Comparison of ENCODE assay signal across 18 cellular contexts in the genomic region with DNA sequence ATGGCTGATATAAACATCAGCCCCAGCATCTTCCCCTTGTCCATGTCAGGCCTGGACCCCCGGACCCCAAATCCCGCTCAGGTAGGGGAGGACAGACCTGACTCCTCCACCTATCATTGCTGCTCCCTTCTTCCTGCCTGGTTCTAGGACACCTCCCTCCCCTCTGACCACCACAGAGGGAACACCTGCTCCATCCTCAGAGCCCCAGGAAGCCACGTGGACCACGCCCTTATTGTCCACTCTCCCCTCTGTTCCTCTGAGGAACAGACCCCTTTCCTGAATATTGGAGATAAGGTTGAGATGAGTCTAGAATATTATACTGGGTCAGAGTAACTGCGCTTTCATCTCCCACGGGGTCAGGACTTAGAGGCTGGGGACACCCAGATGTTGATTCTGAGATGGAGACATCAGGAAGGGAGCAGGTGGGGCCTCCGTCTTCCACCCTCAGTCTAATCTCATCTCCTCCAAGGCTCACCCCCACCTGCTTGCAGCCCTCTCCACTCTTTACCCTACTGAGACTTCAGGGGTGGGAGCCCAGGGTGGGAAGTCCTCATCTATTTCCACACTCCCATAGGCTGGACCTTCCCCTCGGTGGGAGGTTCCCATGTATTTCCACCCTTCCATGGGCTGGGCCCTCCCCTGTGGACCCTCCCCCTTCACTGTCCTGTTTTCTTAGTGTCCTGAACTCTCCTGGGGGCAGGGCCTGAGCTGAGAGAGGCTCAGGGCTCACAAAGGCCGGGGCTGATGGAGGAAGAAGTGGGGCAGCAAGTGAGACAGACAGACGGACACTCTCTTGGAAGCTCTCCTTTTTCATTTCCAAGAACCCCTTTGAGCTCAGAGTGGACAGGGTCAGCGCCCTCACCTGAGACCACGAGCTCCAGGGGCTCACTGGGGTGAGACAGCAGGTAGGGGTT. TPM values are rescaled to one million over a fixed set of nuclear protein-coding genes. Genes with fewer than 3 reads are reported as not detected.
"Had no signal": no experiment of that assay in that cellular context is flagged by ENCODE, and none has a peak within 500 bp of the region (broad histone marks: within the 10 kb centered on the region; RNA-seq: fewer than 3 reads in every experiment).

No MANE protein-coding gene starts in this region.

- H3K4me3 ChIP-seq: esophagus muscularis mucosa, hepatocyte, left lung, right lobe of liver had no signal

- ATAC-seq: left lung; stimulated activated naive CD8-positive, alpha-beta T cell treated with anti-CD3 and anti-CD28 coated beads, Interleukin-15, amount 100 ng/mL, for 72 hours had no signal

- H3K4me1 ChIP-seq: esophagus muscularis mucosa, right lobe of liver, upper lobe of left lung had no signal

- H3K36me3 ChIP-seq: esophagus muscularis mucosa, left lung, right lobe of liver, upper lobe of left lung had no signal

- H3K4me1 Mint-ChIP-seq: stimulated activated naive CD8-positive, alpha-beta T cell treated with anti-CD3 and anti-CD28 coated beads, Interleukin-15, amount 100 ng/mL, for 72 hours had no signal

- H3K9me3 ChIP-seq: esophagus muscularis mucosa, left lung, right lobe of liver, upper lobe of left lung had no signal

- H3K27ac Mint-ChIP-seq: activated T-helper 1 cell treated with anti-CD3 and anti-CD28 coated beads, Interleukin-12 subunit alpha, Interleukin-12 subunit beta, Interleukin-2, Interleukin-4 antibody, amounts not matched to agents 30 ng/mL and 10 ng/mL and 1 ng/mL, durations not matched to agents 14 hours and 24 hours and 36 hours; nephron progenitor cell; T-helper 2 cell treated with Interferon-gamma antibody and Interleukin-4, amounts not matched to agents 5 μg/mL and 100 μg/mL, for 36 hours had no signal

- H3K27ac ChIP-seq: esophagus muscularis mucosa, hepatocyte, left lung, right lobe of liver, upper lobe of left lung had no signal

- H3K4me3 Mint-ChIP-seq: activated T-helper 1 cell treated with anti-CD3 and anti-CD28 coated beads, Interleukin-12 subunit alpha, Interleukin-12 subunit beta, Interleukin-2, Interleukin-4 antibody, amounts not matched to agents 30 ng/mL and 10 ng/mL and 1 ng/mL, durations not matched to agents 14 hours and 24 hours and 36 hours; nephron progenitor cell; stimulated activated naive CD8-positive, alpha-beta T cell treated with anti-CD3 and anti-CD28 coated beads, Interleukin-15, amount 100 ng/mL, for 72 hours; T-helper 2 cell treated with Interferon-gamma antibody and Interleukin-4, amounts not matched to agents 5 μg/mL and 100 μg/mL, for 36 hours had no signal

- DNase-seq: activated CD4-positive, alpha-beta T cell treated with anti-CD3 and anti-CD28 coated beads, Interleukin-2, amount 50 U/mL, for 1 hour; activated naive CD4-positive, alpha-beta T cell; islet precursor cell; mesenchymal stem cell; nephron progenitor cell; stimulated activated naive CD8-positive, alpha-beta T cell treated with anti-CD3 and anti-CD28 coated beads, Interleukin-15, amount 100 ng/mL, for 72 hours; upper lobe of left lung had no signal

- H3K9me3 Mint-ChIP-seq: activated T-helper 1 cell treated with anti-CD3 and anti-CD28 coated beads, Interleukin-12 subunit alpha, Interleukin-12 subunit beta, Interleukin-2, Interleukin-4 antibody, amounts not matched to agents 30 ng/mL and 10 ng/mL and 1 ng/mL, durations not matched to agents 14 hours and 24 hours and 36 hours; stimulated activated naive CD8-positive, alpha-beta T cell treated with anti-CD3 and anti-CD28 coated beads, Interleukin-15, amount 100 ng/mL, for 72 hours; T-helper 2 cell treated with Interferon-gamma antibody and Interleukin-4, amounts not matched to agents 5 μg/mL and 100 μg/mL, for 36 hours had no signal

RNA-seq across cellular contexts. Expression of gene LILRA4, which starts 2.7 kb away (rescaled TPM):
- total RNA-seq: activated CD8-positive, alpha-beta memory T cell treated with anti-CD3 and anti-CD28 coated beads for 36 hours; activated T-helper 1 cell treated with anti-CD3 and anti-CD28 coated beads, Interleukin-12 subunit alpha, Interleukin-12 subunit beta, Interleukin-2, Interleukin-4 antibody, amounts not matched to agents 30 ng/mL and 10 ng/mL and 1 ng/mL, durations not matched to agents 14 hours and 24 hours and 36 hours; esophagus muscularis mucosa; glomerular endothelial cell; hepatocyte; osteoblast; pulmonary artery endothelial cell; temporal lobe had no signal

RNA-seq across cellular contexts. Expression of gene LILRA5, which starts 23.3 kb away (rescaled TPM):
- total RNA-seq: activated CD8-positive, alpha-beta memory T cell treated with anti-CD3 and anti-CD28 coated beads for 36 hours; activated T-helper 1 cell treated with anti-CD3 and anti-CD28 coated beads, Interleukin-12 subunit alpha, Interleukin-12 subunit beta, Interleukin-2, Interleukin-4 antibody, amounts not matched to agents 30 ng/mL and 10 ng/mL and 1 ng/mL, durations not matched to agents 14 hours and 24 hours and 36 hours; glomerular endothelial cell; hepatocyte; pulmonary artery endothelial cell; temporal lobe had no signal

RNA-seq across cellular contexts. Expression of gene LAIR1, which starts 28.5 kb away (rescaled TPM):
- total RNA-seq: glomerular endothelial cell, pulmonary artery endothelial cell had no signal

RNA-seq across cellular contexts. Expression of gene LILRB2, which starts 55.3 kb away (rescaled TPM):
- total RNA-seq: activated CD8-positive, alpha-beta memory T cell treated with anti-CD3 and anti-CD28 coated beads for 36 hours; activated T-helper 1 cell treated with anti-CD3 and anti-CD28 coated beads, Interleukin-12 subunit alpha, Interleukin-12 subunit beta, Interleukin-2, Interleukin-4 antibody, amounts not matched to agents 30 ng/mL and 10 ng/mL and 1 ng/mL, durations not matched to agents 14 hours and 24 hours and 36 hours; glomerular endothelial cell; hepatocyte; osteoblast; pulmonary artery endothelial cell had no signal
